30 cellular contexts compared by ENCODE assay signal in the genomic region with DNA sequence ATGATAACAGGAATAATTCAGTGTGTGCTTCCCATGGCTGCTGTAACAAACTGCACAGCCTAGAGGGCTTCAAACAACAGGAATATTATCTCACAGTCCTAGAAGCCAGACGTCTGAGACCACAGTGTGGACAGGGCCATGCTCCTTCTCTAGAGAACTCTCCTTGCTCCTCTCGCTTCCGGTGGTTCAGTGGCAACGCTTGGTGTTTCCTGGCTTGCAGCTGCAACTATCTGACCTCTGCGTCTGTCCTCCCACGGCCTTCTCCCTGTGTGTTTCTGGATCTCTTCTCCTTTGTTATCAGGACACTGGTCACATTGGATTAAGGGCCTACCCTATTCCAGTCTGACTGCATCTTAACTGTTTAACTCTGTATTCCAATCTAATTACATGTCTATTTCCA.
DNase-seq lines count a peak whose midpoint lies in the region; ATAC-seq and TF ChIP-seq lines count a peak whose summit lies in the region.
"Had no signal": no experiment of that assay in that cellular context is flagged by ENCODE, and none has a peak within 500 bp of the region (broad histone marks: within the 10 kb centered on the region; RNA-seq: fewer than 3 reads in every experiment).

No MANE protein-coding gene starts in this region.

- no peak overlapping the region for H3K4me2 ChIP-seq in GM23338

- H3K79me2 ChIP-seq in GM23338 (replicated peaks; ENCODE audit: insufficient read depth), result no peaks in the 10 kb centered on the region

- WGBS in mesodermal cell (ENCODE audit: insufficient coverage in 2 of 2), 2 experiments, result 67 to 84% methylated on average over 6 of the region's 6 CpGs

- intact Hi-C loops in left cardiac atrium (cut with DNase I), result no loop called here

- H3K27ac ChIP-seq in GM23338 (ENCODE audit: low read depth) (no peak overlapping the region), mesodermal cell (ENCODE audit: low read depth, low read length, severe bottlenecking) (peak overlapping the region; percentile 10)
- H3K27ac ChIP-seq: prostate gland, SJSA1, skin epidermis, thyroid gland had no signal

- no peak for TF ChIP-seq CTCF in GM23338 (conservative IDR thresholded peaks at IDR 0.05; ENCODE audit: low read depth in 2 of 2)

- peaks cover 4% of the 10 kb centered on the region for H3K27me3 Mint-ChIP-seq in GM23338 (ENCODE audit: insufficient read depth, low read depth, poor library complexity)

- H3K4me3 ChIP-seq in GM23338 (no peak overlapping the region), mesodermal cell (ENCODE audit: extremely low read depth, insufficient read depth, low read length, poor library complexity, severe bottlenecking) (no peak overlapping the region)
- H3K4me3 ChIP-seq: MG63, prostate gland, SJSA1, skin epidermis, thyroid gland had no signal

- no peaks in the 10 kb centered on the region for H3K9me3 ChIP-seq in mesodermal cell (ENCODE audit: control insufficient read depth, low read length)
- H3K9me3 ChIP-seq: MG63, prostate gland, thyroid gland had no signal

- 0 out of 2 replicates have a peak overlapping the region, but pooled peaks have one; percentile 23 for H2AFZ ChIP-seq in GM23338

- no peak for DNase-seq in GM23338 (ENCODE audit: low spot score)
- DNase-seq in amniotic epithelial cell (ENCODE audit: low read depth), result peak; percentile 27
- no peak for DNase-seq in left cardiac atrium
- no peak for DNase-seq in T-helper 1 cell
- no peak for DNase-seq in AG08395 (ENCODE audit: low spot score)
- no peak for DNase-seq in NCI-H2107 treated with DMSO at 0.1 percent for 48 hours (lab: John Stamatoyannopoulos, UW; ENCODE audit: unreplicated experiment)
- DNase-seq: activated CD4-positive, alpha-beta T cell treated with anti-CD3 and anti-CD28 coated beads for 1 hour; activated CD8-positive, alpha-beta T cell treated with anti-CD3 and anti-CD28 coated beads, Interleukin-2, amount 10 ng/mL, durations not matched to agents 7 days and 5 days; activated effector memory CD4-positive, alpha-beta T cell treated with anti-CD3 and anti-CD28 coated beads, Interleukin-2, amount 50 U/mL, for 16 hours; activated naive CD8-positive, alpha-beta T cell treated with anti-CD3 and anti-CD28 coated beads, Interleukin-2, amount 10 ng/mL, durations not matched to agents 7 days and 5 days; CD8-positive, alpha-beta T cell; DMS 273 treated with DMSO at 0.1 percent for 48 hours; H7; KBM-7; MG63; NCI-H2029; NCI-H2227 treated with DMSO at 0.1 percent for 48 hours; NCI-H748 treated with DMSO at 0.1 percent for 48 hours; nucleus accumbens; stimulated activated CD4-positive, alpha-beta T cell treated with anti-CD3 and anti-CD28 coated beads, Interleukin-1b, Interleukin-23, amount 100 ng/mL, for 48 hours; stimulated activated CD8-positive, alpha-beta memory T cell treated with anti-CD3 and anti-CD28 coated beads, Interleukin-4, amount 100 ng/mL, for 48 hours; stimulated activated naive CD8-positive, alpha-beta T cell treated with anti-CD3 and anti-CD28 coated beads, Interleukin-15, amount 100 ng/mL, for 72 hours; thyroid gland had no signal

- H3K4me1 ChIP-seq in GM23338 (ENCODE audit: insufficient read depth), result peaks cover 19% of the 10 kb centered on the region
- H3K4me1 ChIP-seq in mesodermal cell (ENCODE audit: control insufficient read depth, insufficient read depth, low read length, poor library complexity, severe bottlenecking), result no peaks in the 10 kb centered on the region
- H3K4me1 ChIP-seq: prostate gland, SJSA1, thyroid gland had no signal

- H3K27ac Mint-ChIP-seq in GM23338, result no peak overlapping the region
- H3K27ac Mint-ChIP-seq: activated CD8-positive, alpha-beta T cell treated with anti-CD3 and anti-CD28 coated beads, Interleukin-2, amount 10 ng/mL, durations not matched to agents 7 days and 5 days; activated naive CD8-positive, alpha-beta T cell treated with anti-CD3 and anti-CD28 coated beads, Interleukin-2, amount 10 ng/mL, durations not matched to agents 7 days and 5 days; B cell; CD8-positive, alpha-beta T cell; stimulated activated naive CD8-positive, alpha-beta T cell treated with anti-CD3 and anti-CD28 coated beads, Interleukin-15, amount 100 ng/mL, for 72 hours; T-helper 1 cell treated with Interleukin-12 subunit alpha and Interleukin-12 subunit beta and Interleukin-4 antibody, amounts not matched to agents 30 μg/mL and 1 μg/mL, for 36 hours had no signal

- ATAC-seq in GM23338 (no peak), left cardiac atrium (peak; percentile 56 to 73), GM18873 (IDR thresholded peaks at IDR 0.05; ENCODE audit: low FRiP score, unreplicated experiment) (no peak)
- ATAC-seq: activated CD8-positive, alpha-beta T cell treated with anti-CD3 and anti-CD28 coated beads, Interleukin-2, amount 10 ng/mL, durations not matched to agents 7 days and 5 days; CD8-positive, alpha-beta T cell; stimulated activated naive CD8-positive, alpha-beta T cell treated with anti-CD3 and anti-CD28 coated beads, Interleukin-15, amount 100 ng/mL, for 72 hours had no signal

- H3K4me1 Mint-ChIP-seq in GM23338, result peaks cover 15% of the 10 kb centered on the region

- peaks cover 3% of the 10 kb centered on the region; the same call in 1 of the 3 replicates for H3K9me3 Mint-ChIP-seq in GM23338

- H3K36me3 ChIP-seq in GM23338 (ENCODE audit: insufficient read depth) (no peaks in the 10 kb centered on the region), mesodermal cell (ENCODE audit: control insufficient read depth, insufficient read depth, low read length) (no peaks in the 10 kb centered on the region)
- H3K36me3 ChIP-seq: MG63, prostate gland, SJSA1, thyroid gland had no signal

- no peaks in the 10 kb centered on the region; the same call in 1 of the 2 replicates for H3F3A ChIP-seq in GM23338 (replicated peaks; ENCODE audit: low read depth)

- no peaks in the 10 kb centered on the region for H3K9me2 ChIP-seq in GM23338 (ENCODE audit: insufficient read depth)

- H3K4me3 Mint-ChIP-seq in GM23338, result no peak overlapping the region
- H3K4me3 Mint-ChIP-seq: activated CD8-positive, alpha-beta T cell treated with anti-CD3 and anti-CD28 coated beads, Interleukin-2, amount 10 ng/mL, durations not matched to agents 7 days and 5 days; activated naive CD8-positive, alpha-beta T cell treated with anti-CD3 and anti-CD28 coated beads, Interleukin-2, amount 10 ng/mL, durations not matched to agents 7 days and 5 days; B cell; CD8-positive, alpha-beta T cell; stimulated activated naive CD8-positive, alpha-beta T cell treated with anti-CD3 and anti-CD28 coated beads, Interleukin-15, amount 100 ng/mL, for 72 hours; T-helper 1 cell treated with Interleukin-12 subunit alpha and Interleukin-12 subunit beta and Interleukin-4 antibody, amounts not matched to agents 30 μg/mL and 1 μg/mL, for 36 hours had no signal

- H3K27me3 ChIP-seq in GM23338 (ENCODE audit: insufficient read depth), result no peaks in the 10 kb centered on the region
- H3K27me3 ChIP-seq: MG63, SJSA1, thyroid gland had no signal

- H3K36me3 Mint-ChIP-seq in GM23338 (ENCODE audit: low read depth), result no peaks in the 10 kb centered on the region; the same call in 2 of the 3 replicates
- H3K36me3 Mint-ChIP-seq: activated naive CD8-positive, alpha-beta T cell treated with anti-CD3 and anti-CD28 coated beads, Interleukin-2, amount 10 ng/mL, durations not matched to agents 7 days and 5 days; CD8-positive, alpha-beta T cell had no signal

- H4K20me1 ChIP-seq in GM23338 (replicated peaks; ENCODE audit: insufficient read depth), result no peaks in the 10 kb centered on the region

Comparison
In these comparisons a context has a peak if more than half of its experiments do, and no peak if none do; other contexts are left out.
1. ATAC-seq: peak in left cardiac atrium (2 of 2); none in GM23338 (single experiment) and GM18873 (single experiment).